Comparison of ENCODE assay signal across 13 cellular contexts in the genomic region with DNA sequence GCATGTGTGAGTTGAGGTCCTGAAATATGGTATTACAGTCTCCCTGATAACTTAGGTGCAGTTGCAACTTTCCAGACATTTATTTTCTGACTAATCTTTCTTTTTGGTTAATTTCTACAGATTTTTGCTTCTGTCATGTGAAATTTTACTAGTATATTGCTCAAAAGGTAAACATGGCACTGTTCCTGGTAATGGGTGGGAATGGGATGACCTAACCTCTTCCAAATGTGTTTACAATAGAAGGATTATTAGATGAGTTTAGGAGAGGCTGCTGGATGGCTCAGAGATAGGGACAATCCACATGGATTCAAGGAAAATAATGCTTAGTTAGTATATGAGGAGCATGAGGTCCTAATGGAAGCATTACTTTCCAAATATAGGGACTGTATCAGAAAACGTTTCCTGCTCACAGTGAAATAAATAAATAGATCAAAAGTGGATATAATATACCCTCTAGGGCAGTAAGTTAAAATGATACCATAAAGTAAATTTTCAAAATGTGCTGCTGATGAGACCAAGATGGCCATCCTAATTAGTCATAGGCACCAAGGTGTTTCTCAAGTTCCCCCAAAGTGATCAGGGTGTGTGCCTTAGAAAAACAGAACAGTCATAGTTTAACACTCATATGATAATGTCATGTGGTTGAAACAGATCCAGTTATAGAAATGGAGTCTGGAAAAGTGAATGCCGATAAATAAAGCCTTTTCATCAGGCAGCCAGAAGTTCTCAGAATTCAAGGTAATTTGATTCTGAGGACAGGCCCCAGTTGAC.
DNase-seq lines count a peak whose midpoint lies in the region; ATAC-seq and TF ChIP-seq lines count a peak whose summit lies in the region.
"Had no signal": no experiment of that assay in that cellular context is flagged by ENCODE, and none has a peak within 500 bp of the region (broad histone marks: within the 10 kb centered on the region; RNA-seq: fewer than 3 reads in every experiment).

No MANE protein-coding gene starts in this region.

- CTCF ChIA-PET in BJ (lab: Yijun Ruan, JAX), result no interaction called here
- CTCF ChIA-PET in RWPE1 (lab: Yijun Ruan, JAX), result interaction anchor here (0.6 kb wide), 1 partner anchor 143 kb away, joined by 5 read pairs; no protein-coding TSS in a partner anchor

- no peak for TF ChIP-seq CTCF in BJ (IDR thresholded peaks at IDR 0.05; ENCODE audit: insufficient read depth, low read depth, low read length)
- TF ChIP-seq CTCF in RWPE1 (conservative IDR thresholded peaks at IDR 0.05; ENCODE audit: low read depth), result no peak
- TF ChIP-seq CTCF in hepatocyte (IDR thresholded peaks at IDR 0.05; ENCODE audit: poor library complexity), result no peak
- no peak for TF ChIP-seq CTCF in BE2C (IDR thresholded peaks at IDR 0.05; ENCODE audit: low read depth, low read length)

- H3K9me3 Mint-ChIP-seq in activated naive CD8-positive, alpha-beta T cell treated with anti-CD3 and anti-CD28 coated beads, Interleukin-2, amount 50 U/mL, for 24 hours, result no peaks in the 10 kb centered on the region

- H2AFZ ChIP-seq in hepatocyte, result no peak overlapping the region

- H3K9me3 ChIP-seq in hepatocyte (ENCODE audit: low read depth), result no peaks in the 10 kb centered on the region
- H3K9me3 ChIP-seq in BE2C, result no peaks in the 10 kb centered on the region
- H3K9me3 ChIP-seq: heart left ventricle, ovary had no signal

- no peaks in the 10 kb centered on the region for H3K79me2 ChIP-seq in hepatocyte

- H4K20me1 ChIP-seq in hepatocyte (ENCODE audit: insufficient read depth, poor library complexity, severe bottlenecking), result no peaks in the 10 kb centered on the region

- H3K27me3 Mint-ChIP-seq in activated naive CD8-positive, alpha-beta T cell treated with anti-CD3 and anti-CD28 coated beads, Interleukin-2, amount 50 U/mL, for 24 hours, result peaks cover 6% of the 10 kb centered on the region

- 75% methylated on average over 2 of the region's 2 CpGs for WGBS in hepatocyte (ENCODE audit: low lambda C conversion rate, missing lambda C conversion rate)

- H3K9me2 ChIP-seq in hepatocyte (replicated peaks; ENCODE audit: insufficient read depth), result no peaks in the 10 kb centered on the region

- H3K4me3 ChIP-seq in BJ (ENCODE audit: low read depth, low read length), result no peak overlapping the region
- H3K4me3 ChIP-seq in hepatocyte, result no peak overlapping the region
- no peak overlapping the region for H3K4me3 ChIP-seq in BE2C (ENCODE audit: low read depth, low read length)
- H3K4me3 ChIP-seq: GM12878, heart left ventricle, K562, ovary had no signal

- H3K4me1 ChIP-seq in hepatocyte (ENCODE audit: insufficient read depth) (peaks cover 14% of the 10 kb centered on the region), BE2C (no peaks in the 10 kb centered on the region)

- peak; percentile 22 for ATAC-seq in HG02852 (IDR thresholded peaks at IDR 0.05; ENCODE audit: unreplicated experiment)
- ATAC-seq in activated naive CD8-positive, alpha-beta T cell treated with anti-CD3 and anti-CD28 coated beads, Interleukin-2, amount 50 U/mL, for 24 hours, result no peak
- ATAC-seq: heart left ventricle, K562 had no signal

- H3K4me2 ChIP-seq in hepatocyte, result no peak overlapping the region

- no peaks in the 10 kb centered on the region for H3K36me3 ChIP-seq in BJ (ENCODE audit: control insufficient read depth, insufficient read depth, low read length)
- H3K36me3 ChIP-seq in hepatocyte (replicated peaks; ENCODE audit: insufficient read depth, low read depth), result no peaks in the 10 kb centered on the region
- no peaks in the 10 kb centered on the region for H3K36me3 ChIP-seq in BE2C
- H3K36me3 ChIP-seq: heart left ventricle, ovary had no signal

- no peaks in the 10 kb centered on the region for H3K36me3 Mint-ChIP-seq in activated naive CD8-positive, alpha-beta T cell treated with anti-CD3 and anti-CD28 coated beads, Interleukin-2, amount 50 U/mL, for 24 hours (ENCODE audit: low read depth)

- H3K27ac ChIP-seq in RWPE1 (no peak overlapping the region), hepatocyte (peak overlapping the region; percentile 21)
- H3K27ac ChIP-seq: ovary had no signal

- H3K27me3 ChIP-seq in BJ (ENCODE audit: control insufficient read depth, insufficient read depth, low read length) (no peaks in the 10 kb centered on the region; the same call in 1 of the 2 replicates), hepatocyte (no peaks in the 10 kb centered on the region), BE2C (no peaks in the 10 kb centered on the region; the same call in 1 of the 2 replicates)
- H3K27me3 ChIP-seq: heart left ventricle, ovary had no signal

- peak; percentile 69 for DNase-seq in BJ (ENCODE audit: low read depth)
- DNase-seq in RWPE1 (ENCODE audit: low spot score), result peak; percentile 15
- DNase-seq in hepatocyte (ENCODE audit: low spot score), result no peak
- no peak for DNase-seq in stimulated activated CD8-positive, alpha-beta memory T cell treated with anti-CD3 and anti-CD28 coated beads, Interleukin-4, amount 100 ng/mL, for 48 hours
- no peak for DNase-seq in activated naive CD8-positive, alpha-beta T cell treated with anti-CD3 and anti-CD28 coated beads, Interleukin-2, amount 50 U/mL, for 24 hours
- DNase-seq in NCI-H2227 (lab: John Stamatoyannopoulos, UW; ENCODE audit: unreplicated experiment), result no peak
- DNase-seq in BE2C, result no peak
- DNase-seq: heart left ventricle; ovary; stimulated activated CD4-positive, alpha-beta T cell treated with anti-CD3 and anti-CD28 coated beads, Interleukin-2, amount 100 ng/mL, for 24 hours had no signal

- POLR2A ChIA-PET in BJ (lab: Charles Lee) (no interaction called here), RWPE1 (lab: Yijun Ruan, JAX; ENCODE audit: low non-redundant PET) (no interaction called here)

- peaks cover 11% of the 10 kb centered on the region for H3K4me1 Mint-ChIP-seq in activated naive CD8-positive, alpha-beta T cell treated with anti-CD3 and anti-CD28 coated beads, Interleukin-2, amount 50 U/mL, for 24 hours

- H3K4me3 Mint-ChIP-seq in activated naive CD8-positive, alpha-beta T cell treated with anti-CD3 and anti-CD28 coated beads, Interleukin-2, amount 50 U/mL, for 24 hours, result no peak overlapping the region

- H3K27ac Mint-ChIP-seq in activated naive CD8-positive, alpha-beta T cell treated with anti-CD3 and anti-CD28 coated beads, Interleukin-2, amount 50 U/mL, for 24 hours, result no peak overlapping the region

Comparison
In these comparisons a context has a peak if more than half of its experiments do, and no peak if none do; other contexts are left out.
1. DNase-seq: peak in BJ (single experiment) and RWPE1 (single experiment); none in hepatocyte (single experiment), stimulated activated CD8-positive, alpha-beta memory T cell treated with anti-CD3 and anti-CD28 coated beads, Interleukin-4, amount 100 ng/mL, for 48 hours (single experiment), activated naive CD8-positive, alpha-beta T cell treated with anti-CD3 and anti-CD28 coated beads, Interleukin-2, amount 50 U/mL, for 24 hours (single experiment), NCI-H2227 (single experiment) and BE2C (single experiment).